ENCODE assay signal across 2 cellular contexts in the genomic region with DNA sequence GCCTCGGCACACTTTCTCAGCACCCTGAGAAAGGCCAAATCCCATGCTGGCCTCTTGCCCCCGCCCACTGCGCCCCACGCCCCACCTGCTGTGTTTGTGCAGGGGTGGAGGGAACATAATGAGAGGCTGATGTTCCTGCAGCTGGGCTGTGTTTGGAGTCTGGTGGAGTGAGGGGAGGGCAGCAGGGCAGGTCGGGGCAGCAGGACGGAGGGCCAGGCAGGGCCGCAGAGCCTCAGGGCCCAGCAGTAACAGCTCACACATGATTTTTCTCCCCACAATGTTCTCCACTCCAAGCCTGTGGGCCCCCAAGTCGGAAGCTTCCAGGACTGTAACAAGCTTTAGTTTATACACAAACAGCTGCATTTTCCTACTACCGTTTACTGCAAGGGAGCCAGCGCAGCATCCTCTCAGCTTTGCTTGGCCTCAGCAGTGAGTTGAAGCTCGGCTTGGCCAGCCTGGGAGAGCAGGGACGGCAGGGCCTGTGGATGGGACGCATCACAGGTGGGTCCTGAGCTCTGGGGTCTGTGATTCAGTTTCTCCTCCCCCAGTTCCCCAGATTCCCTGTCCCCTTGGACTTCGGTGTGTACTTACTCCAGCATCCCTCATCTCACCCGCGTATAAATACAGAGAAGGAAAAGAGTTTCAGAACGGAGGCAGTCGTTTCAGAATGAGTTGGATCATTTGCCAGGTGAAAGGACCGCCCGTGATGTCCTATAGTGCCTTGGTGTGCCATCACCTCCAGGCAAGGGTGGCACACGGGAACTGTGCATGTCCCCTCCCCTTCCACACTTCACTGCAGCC.
TF ChIP-seq lines count a peak whose summit lies in the region.

No MANE protein-coding gene starts in this region.

TF ChIP-seq in WTC11, 78 proteins besides CTCF, POLR2A, EP300 and RAD21:
- TF ChIP-seq CBFB (CRISPR knock-in tag; IDR thresholded peaks at IDR 0.05; ENCODE audit: low read depth): no peak
- TF ChIP-seq ZNF423 (CRISPR knock-in tag; IDR thresholded peaks at IDR 0.05): peak; percentile 66
- TF ChIP-seq, protein P1, sequence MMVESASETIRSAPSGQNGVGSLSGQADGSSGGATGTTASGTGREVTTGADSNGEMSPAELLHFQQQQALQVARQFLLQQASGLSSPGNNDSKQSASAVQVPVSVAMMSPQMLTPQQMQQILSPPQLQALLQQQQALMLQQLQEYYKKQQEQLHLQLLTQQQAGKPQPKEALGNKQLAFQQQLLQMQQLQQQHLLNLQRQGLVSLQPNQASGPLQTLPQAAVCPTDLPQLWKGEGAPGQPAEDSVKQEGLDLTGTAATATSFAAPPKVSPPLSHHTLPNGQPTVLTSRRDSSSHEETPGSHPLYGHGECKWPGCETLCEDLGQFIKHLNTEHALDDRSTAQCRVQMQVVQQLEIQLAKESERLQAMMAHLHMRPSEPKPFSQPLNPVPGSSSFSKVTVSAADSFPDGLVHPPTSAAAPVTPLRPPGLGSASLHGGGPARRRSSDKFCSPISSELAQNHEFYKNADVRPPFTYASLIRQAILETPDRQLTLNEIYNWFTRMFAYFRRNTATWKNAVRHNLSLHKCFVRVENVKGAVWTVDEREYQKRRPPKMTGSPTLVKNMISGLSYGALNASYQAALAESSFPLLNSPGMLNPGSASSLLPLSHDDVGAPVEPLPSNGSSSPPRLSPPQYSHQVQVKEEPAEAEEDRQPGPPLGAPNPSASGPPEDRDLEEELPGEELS (CRISPR knock-in tag; IDR thresholded peaks at IDR 0.05): peak; percentile 15; the same call in 1 of the 2 replicates
- 0 out of 2 replicates have a peak, but pooled peaks have one; percentile 10 for TF ChIP-seq TP53 (CRISPR knock-in tag; IDR thresholded peaks at IDR 0.05)
TF ChIP-seq in WTC11: peak in this region for 3.

TF ChIP-seq in HepG2, 621 proteins besides CTCF, POLR2A, EP300 and RAD21 (continues in another document):
- peak; percentile 33; the same call in 1 of the 2 replicates for TF ChIP-seq ZNF891 (CRISPR knock-in tag; IDR thresholded peaks at IDR 0.05)
- TF ChIP-seq JUN (CRISPR knock-in tag; IDR thresholded peaks at IDR 0.05): no peak
- TF ChIP-seq POGZ (CRISPR knock-in tag; IDR thresholded peaks at IDR 0.05): no peak
- TF ChIP-seq TBL1XR1 (IDR thresholded peaks at IDR 0.05; ENCODE audit: borderline replicate concordance, low read length, partially characterized antibody): no peak
- TF ChIP-seq ZNF274 (CRISPR knock-in tag; IDR thresholded peaks at IDR 0.05): no peak; the same call in 1 of the 2 replicates
- TF ChIP-seq, protein P2, sequence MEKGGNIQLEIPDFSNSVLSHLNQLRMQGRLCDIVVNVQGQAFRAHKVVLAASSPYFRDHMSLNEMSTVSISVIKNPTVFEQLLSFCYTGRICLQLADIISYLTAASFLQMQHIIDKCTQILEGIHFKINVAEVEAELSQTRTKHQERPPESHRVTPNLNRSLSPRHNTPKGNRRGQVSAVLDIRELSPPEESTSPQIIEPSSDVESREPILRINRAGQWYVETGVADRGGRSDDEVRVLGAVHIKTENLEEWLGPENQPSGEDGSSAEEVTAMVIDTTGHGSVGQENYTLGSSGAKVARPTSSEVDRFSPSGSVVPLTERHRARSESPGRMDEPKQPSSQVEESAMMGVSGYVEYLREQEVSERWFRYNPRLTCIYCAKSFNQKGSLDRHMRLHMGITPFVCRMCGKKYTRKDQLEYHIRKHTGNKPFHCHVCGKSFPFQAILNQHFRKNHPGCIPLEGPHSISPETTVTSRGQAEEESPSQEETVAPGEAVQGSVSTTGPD (CRISPR knock-in tag; IDR thresholded peaks at IDR 0.05): no peak
- peak; percentile 61; the same call in 1 of the 2 replicates for TF ChIP-seq HNRNPL (IDR thresholded peaks at IDR 0.05; ENCODE audit: low read depth, low read length)
- no peak for TF ChIP-seq ARHGAP35 (CRISPR knock-in tag; IDR thresholded peaks at IDR 0.05; ENCODE audit: borderline replicate concordance)
- peak; percentile 54 for TF ChIP-seq TBX2 (CRISPR knock-in tag; IDR thresholded peaks at IDR 0.05; ENCODE audit: borderline replicate concordance)
- TF ChIP-seq NCOA1 (CRISPR knock-in tag; IDR thresholded peaks at IDR 0.05): no peak
- TF ChIP-seq HDAC1 (CRISPR knock-in tag; IDR thresholded peaks at IDR 0.05): 0 out of 2 replicates have a peak, but pooled peaks have one; percentile 26
- TF ChIP-seq, protein P3, sequence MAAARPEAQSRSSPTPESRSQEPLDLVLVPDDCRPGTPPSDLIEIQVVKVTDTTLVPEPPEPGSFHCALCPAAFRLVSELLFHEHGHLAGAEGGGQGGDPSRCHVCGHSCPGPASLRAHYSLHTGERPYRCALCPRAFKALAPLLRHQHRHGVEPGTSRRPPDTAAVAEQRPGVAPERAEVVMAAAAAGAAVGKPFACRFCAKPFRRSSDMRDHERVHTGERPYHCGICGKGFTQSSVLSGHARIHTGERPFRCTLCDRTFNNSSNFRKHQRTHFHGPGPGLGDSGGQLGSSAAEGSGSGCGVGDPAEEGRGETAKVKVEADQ (CRISPR knock-in tag; IDR thresholded peaks at IDR 0.05; ENCODE audit: borderline replicate concordance): no peak
- TF ChIP-seq ZNF567 (CRISPR knock-in tag; IDR thresholded peaks at IDR 0.05; ENCODE audit: borderline replicate concordance): 0 out of 2 replicates have a peak, but pooled peaks have one; percentile 33
- TF ChIP-seq, protein P4, sequence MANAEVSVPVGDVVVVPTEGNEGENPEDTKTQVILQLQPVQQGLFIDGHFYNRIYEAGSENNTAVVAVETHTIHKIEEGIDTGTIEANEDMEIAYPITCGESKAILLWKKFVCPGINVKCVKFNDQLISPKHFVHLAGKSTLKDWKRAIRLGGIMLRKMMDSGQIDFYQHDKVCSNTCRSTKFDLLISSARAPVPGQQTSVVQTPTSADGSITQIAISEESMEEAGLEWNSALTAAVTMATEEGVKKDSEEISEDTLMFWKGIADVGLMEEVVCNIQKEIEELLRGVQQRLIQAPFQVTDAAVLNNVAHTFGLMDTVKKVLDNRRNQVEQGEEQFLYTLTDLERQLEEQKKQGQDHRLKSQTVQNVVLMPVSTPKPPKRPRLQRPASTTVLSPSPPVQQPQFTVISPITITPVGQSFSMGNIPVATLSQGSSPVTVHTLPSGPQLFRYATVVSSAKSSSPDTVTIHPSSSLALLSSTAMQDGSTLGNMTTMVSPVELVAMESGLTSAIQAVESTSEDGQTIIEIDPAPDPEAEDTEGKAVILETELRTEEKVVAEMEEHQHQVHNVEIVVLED (CRISPR knock-in tag; IDR thresholded peaks at IDR 0.05; ENCODE audit: borderline replicate concordance): no peak
- no peak for TF ChIP-seq JUNB (CRISPR knock-in tag; IDR thresholded peaks at IDR 0.05; ENCODE audit: borderline replicate concordance)
- TF ChIP-seq, protein P5, sequence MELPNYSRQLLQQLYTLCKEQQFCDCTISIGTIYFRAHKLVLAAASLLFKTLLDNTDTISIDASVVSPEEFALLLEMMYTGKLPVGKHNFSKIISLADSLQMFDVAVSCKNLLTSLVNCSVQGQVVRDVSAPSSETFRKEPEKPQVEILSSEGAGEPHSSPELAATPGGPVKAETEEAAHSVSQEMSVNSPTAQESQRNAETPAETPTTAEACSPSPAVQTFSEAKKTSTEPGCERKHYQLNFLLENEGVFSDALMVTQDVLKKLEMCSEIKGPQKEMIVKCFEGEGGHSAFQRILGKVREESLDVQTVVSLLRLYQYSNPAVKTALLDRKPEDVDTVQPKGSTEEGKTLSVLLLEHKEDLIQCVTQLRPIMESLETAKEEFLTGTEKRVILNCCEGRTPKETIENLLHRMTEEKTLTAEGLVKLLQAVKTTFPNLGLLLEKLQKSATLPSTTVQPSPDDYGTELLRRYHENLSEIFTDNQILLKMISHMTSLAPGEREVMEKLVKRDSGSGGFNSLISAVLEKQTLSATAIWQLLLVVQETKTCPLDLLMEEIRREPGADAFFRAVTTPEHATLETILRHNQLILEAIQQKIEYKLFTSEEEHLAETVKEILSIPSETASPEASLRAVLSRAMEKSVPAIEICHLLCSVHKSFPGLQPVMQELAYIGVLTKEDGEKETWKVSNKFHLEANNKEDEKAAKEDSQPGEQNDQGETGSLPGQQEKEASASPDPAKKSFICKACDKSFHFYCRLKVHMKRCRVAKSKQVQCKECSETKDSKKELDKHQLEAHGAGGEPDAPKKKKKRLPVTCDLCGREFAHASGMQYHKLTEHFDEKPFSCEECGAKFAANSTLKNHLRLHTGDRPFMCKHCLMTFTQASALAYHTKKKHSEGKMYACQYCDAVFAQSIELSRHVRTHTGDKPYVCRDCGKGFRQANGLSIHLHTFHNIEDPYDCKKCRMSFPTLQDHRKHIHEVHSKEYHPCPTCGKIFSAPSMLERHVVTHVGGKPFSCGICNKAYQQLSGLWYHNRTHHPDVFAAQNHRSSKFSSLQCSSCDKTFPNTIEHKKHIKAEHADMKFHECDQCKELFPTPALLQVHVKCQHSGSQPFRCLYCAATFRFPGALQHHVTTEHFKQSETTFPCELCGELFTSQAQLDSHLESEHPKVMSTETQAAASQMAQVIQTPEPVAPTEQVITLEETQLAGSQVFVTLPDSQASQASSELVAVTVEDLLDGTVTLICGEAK (IDR thresholded peaks at IDR 0.05): no peak
- TF ChIP-seq, protein P5 (CRISPR knock-in tag; IDR thresholded peaks at IDR 0.05): 0 out of 2 replicates have a peak, but pooled peaks have one; percentile 36
- TF ChIP-seq PAX8 (CRISPR knock-in tag; IDR thresholded peaks at IDR 0.05; ENCODE audit: borderline replicate concordance): no peak
- TF ChIP-seq ZNF660 (CRISPR knock-in tag; IDR thresholded peaks at IDR 0.05; ENCODE audit: borderline replicate concordance, low read depth): no peak
- no peak; the same call in 1 of the 2 replicates for TF ChIP-seq SALL1 (CRISPR knock-in tag; IDR thresholded peaks at IDR 0.05)
- no peak for TF ChIP-seq GLI4 (CRISPR knock-in tag; IDR thresholded peaks at IDR 0.05; ENCODE audit: borderline replicate concordance)
- peak; percentile 35; the same call in 1 of the 2 replicates for TF ChIP-seq SAP130 (CRISPR knock-in tag; IDR thresholded peaks at IDR 0.05; ENCODE audit: low read depth)
- TF ChIP-seq FOXO1 (CRISPR knock-in tag; IDR thresholded peaks at IDR 0.05): no peak
- 0 out of 2 replicates have a peak, but pooled peaks have one; percentile 20 for TF ChIP-seq FOXC1 (CRISPR knock-in tag; IDR thresholded peaks at IDR 0.05; ENCODE audit: borderline replicate concordance)
- no peak for TF ChIP-seq PHF8 (CRISPR knock-in tag; IDR thresholded peaks at IDR 0.05)
- no peak for TF ChIP-seq ZNF678 (CRISPR knock-in tag; IDR thresholded peaks at IDR 0.05)
- 0 out of 2 replicates have a peak, but pooled peaks have one; percentile 10 for TF ChIP-seq ISL2 (CRISPR knock-in tag; IDR thresholded peaks at IDR 0.05)
- no peak for TF ChIP-seq ZC3H4 (CRISPR knock-in tag; IDR thresholded peaks at IDR 0.05; ENCODE audit: borderline replicate concordance)
- TF ChIP-seq, protein P6, sequence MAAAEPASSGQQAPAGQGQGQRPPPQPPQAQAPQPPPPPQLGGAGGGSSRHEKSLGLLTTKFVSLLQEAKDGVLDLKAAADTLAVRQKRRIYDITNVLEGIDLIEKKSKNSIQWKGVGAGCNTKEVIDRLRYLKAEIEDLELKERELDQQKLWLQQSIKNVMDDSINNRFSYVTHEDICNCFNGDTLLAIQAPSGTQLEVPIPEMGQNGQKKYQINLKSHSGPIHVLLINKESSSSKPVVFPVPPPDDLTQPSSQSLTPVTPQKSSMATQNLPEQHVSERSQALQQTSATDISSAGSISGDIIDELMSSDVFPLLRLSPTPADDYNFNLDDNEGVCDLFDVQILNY (CRISPR knock-in tag; conservative IDR thresholded peaks at IDR 0.05): no peak
- TF ChIP-seq, protein P7, sequence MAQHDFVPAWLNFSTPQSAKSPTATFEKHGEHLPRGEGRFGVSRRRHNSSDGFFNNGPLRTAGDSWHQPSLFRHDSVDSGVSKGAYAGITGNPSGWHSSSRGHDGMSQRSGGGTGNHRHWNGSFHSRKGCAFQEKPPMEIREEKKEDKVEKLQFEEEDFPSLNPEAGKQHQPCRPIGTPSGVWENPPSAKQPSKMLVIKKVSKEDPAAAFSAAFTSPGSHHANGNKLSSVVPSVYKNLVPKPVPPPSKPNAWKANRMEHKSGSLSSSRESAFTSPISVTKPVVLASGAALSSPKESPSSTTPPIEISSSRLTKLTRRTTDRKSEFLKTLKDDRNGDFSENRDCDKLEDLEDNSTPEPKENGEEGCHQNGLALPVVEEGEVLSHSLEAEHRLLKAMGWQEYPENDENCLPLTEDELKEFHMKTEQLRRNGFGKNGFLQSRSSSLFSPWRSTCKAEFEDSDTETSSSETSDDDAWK (CRISPR knock-in tag; IDR thresholded peaks at IDR 0.05): no peak
- TF ChIP-seq ZNF446 (CRISPR knock-in tag; IDR thresholded peaks at IDR 0.05): no peak
- no peak for TF ChIP-seq TP53 (CRISPR knock-in tag; conservative IDR thresholded peaks at IDR 0.05)
- no peak for TF ChIP-seq RAD51 (IDR thresholded peaks at IDR 0.05; ENCODE audit: borderline replicate concordance)
- no peak for TF ChIP-seq NR2C2 (CRISPR knock-in tag; IDR thresholded peaks at IDR 0.05; ENCODE audit: borderline replicate concordance)
- no peak for TF ChIP-seq SMAD9 (CRISPR knock-in tag; IDR thresholded peaks at IDR 0.05)
- no peak for TF ChIP-seq ZFP37 (CRISPR knock-in tag; IDR thresholded peaks at IDR 0.05; ENCODE audit: borderline replicate concordance)
- 0 out of 2 replicates have a peak, but pooled peaks have one; percentile 14 for TF ChIP-seq ZMYM4 (CRISPR knock-in tag; IDR thresholded peaks at IDR 0.05)
